1 cellular context compared by ENCODE assay signal in genomic region chr2:68031546-68032160, GRCh38.
TF ChIP-seq lines count a peak whose summit lies in the region.

No MANE protein-coding gene starts in this region.

TF ChIP-seq in HepG2, 621 proteins besides CTCF, POLR2A, EP300 and RAD21 (continued from another document and continues in another):
- TF ChIP-seq SP140L (CRISPR knock-in tag; IDR thresholded peaks at IDR 0.05; ENCODE audit: borderline replicate concordance) (no peak), KMT2B (CRISPR knock-in tag; IDR thresholded peaks at IDR 0.05) (no peak), ZNF556 (CRISPR knock-in tag; IDR thresholded peaks at IDR 0.05; ENCODE audit: borderline replicate concordance) (no peak), FOXK2 (IDR thresholded peaks at IDR 0.05) (no peak), NFKB2 (CRISPR knock-in tag; IDR thresholded peaks at IDR 0.05; ENCODE audit: borderline replicate concordance) (no peak), ARID3A (IDR thresholded peaks at IDR 0.05; ENCODE audit: low read depth, low read length) (peak; percentile 92), SMC3 (IDR thresholded peaks at IDR 0.05; ENCODE audit: low read length) (peak; percentile 87), KLF13 (CRISPR knock-in tag; IDR thresholded peaks at IDR 0.05) (no peak), FOXA3 (CRISPR knock-in tag; IDR thresholded peaks at IDR 0.05) (peak; percentile 80), FOXA1 (IDR thresholded peaks at IDR 0.05) (no peak), FOXA1 (CRISPR knock-in tag; IDR thresholded peaks at IDR 0.05) (peak; percentile 82), ZNF510 (CRISPR knock-in tag; IDR thresholded peaks at IDR 0.05; ENCODE audit: low read depth) (no peak), CC2D1A (CRISPR knock-in tag; IDR thresholded peaks at IDR 0.05) (no peak), ZNF7 (CRISPR knock-in tag; IDR thresholded peaks at IDR 0.05) (no peak), ETV6 (CRISPR knock-in tag; conservative IDR thresholded peaks at IDR 0.05) (no peak), SAFB2 (CRISPR knock-in tag; IDR thresholded peaks at IDR 0.05; ENCODE audit: borderline replicate concordance, low read depth) (no peak), SP2 (CRISPR knock-in tag; IDR thresholded peaks at IDR 0.05) (no peak), STAT5B (CRISPR knock-in tag; IDR thresholded peaks at IDR 0.05) (no peak), MTF1 (CRISPR knock-in tag; IDR thresholded peaks at IDR 0.05) (no peak), ZNF432 (CRISPR knock-in tag; IDR thresholded peaks at IDR 0.05; ENCODE audit: borderline replicate concordance) (no peak), ARNT2 (CRISPR knock-in tag; IDR thresholded peaks at IDR 0.05; ENCODE audit: low read depth) (no peak), CERS6 (CRISPR knock-in tag; IDR thresholded peaks at IDR 0.05) (no peak), ZNF577 (CRISPR knock-in tag; IDR thresholded peaks at IDR 0.05; ENCODE audit: borderline replicate concordance, low read depth) (no peak), ZNF792 (CRISPR knock-in tag; IDR thresholded peaks at IDR 0.05) (no peak), ZNF407 (CRISPR knock-in tag; IDR thresholded peaks at IDR 0.05; ENCODE audit: not compliant biosample characterization) (no peak), PAWR (CRISPR knock-in tag; IDR thresholded peaks at IDR 0.05; ENCODE audit: borderline replicate concordance) (no peak), HDAC1 (CRISPR knock-in tag; IDR thresholded peaks at IDR 0.05) (no peak), IRX3 (CRISPR knock-in tag; IDR thresholded peaks at IDR 0.05; ENCODE audit: borderline replicate concordance, low read depth) (no peak), ZNF776 (CRISPR knock-in tag; IDR thresholded peaks at IDR 0.05) (no peak), GZF1 (CRISPR knock-in tag; IDR thresholded peaks at IDR 0.05) (no peak), ZMYM2 (CRISPR knock-in tag; IDR thresholded peaks at IDR 0.05) (no peak), DR1 (CRISPR knock-in tag; IDR thresholded peaks at IDR 0.05) (no peak), ISL2 (CRISPR knock-in tag; IDR thresholded peaks at IDR 0.05) (0 out of 2 replicates have a peak, but pooled peaks have one; percentile 25), AHDC1 (CRISPR knock-in tag; IDR thresholded peaks at IDR 0.05; ENCODE audit: borderline replicate concordance) (no peak), FOSL1 (CRISPR knock-in tag; IDR thresholded peaks at IDR 0.05; ENCODE audit: borderline replicate concordance) (no peak), ZNF75D (CRISPR knock-in tag; IDR thresholded peaks at IDR 0.05; ENCODE audit: borderline replicate concordance) (no peak), ZFP1 (CRISPR knock-in tag; IDR thresholded peaks at IDR 0.05) (no peak)
- TF ChIP-seq, protein P1, sequence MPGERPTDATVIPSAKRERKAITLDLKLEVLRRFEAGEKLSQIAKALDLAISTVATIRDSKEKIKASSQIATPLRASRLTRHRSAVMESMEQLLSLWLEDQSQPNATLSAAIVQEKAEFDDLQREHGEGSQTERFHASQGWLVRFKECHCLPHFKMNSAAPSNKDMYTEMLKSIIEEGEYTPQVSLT (CRISPR knock-in tag; IDR thresholded peaks at IDR 0.05; ENCODE audit: borderline replicate concordance, low read depth): no peak
- TF ChIP-seq, protein P2, sequence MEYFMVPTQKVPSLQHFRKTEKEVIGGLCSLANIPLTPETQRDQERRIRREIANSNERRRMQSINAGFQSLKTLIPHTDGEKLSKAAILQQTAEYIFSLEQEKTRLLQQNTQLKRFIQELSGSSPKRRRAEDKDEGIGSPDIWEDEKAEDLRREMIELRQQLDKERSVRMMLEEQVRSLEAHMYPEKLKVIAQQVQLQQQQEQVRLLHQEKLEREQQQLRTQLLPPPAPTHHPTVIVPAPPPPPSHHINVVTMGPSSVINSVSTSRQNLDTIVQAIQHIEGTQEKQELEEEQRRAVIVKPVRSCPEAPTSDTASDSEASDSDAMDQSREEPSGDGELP (IDR thresholded peaks at IDR 0.05; ENCODE audit: borderline replicate concordance, low read depth): no peak
- TF ChIP-seq, protein P3, sequence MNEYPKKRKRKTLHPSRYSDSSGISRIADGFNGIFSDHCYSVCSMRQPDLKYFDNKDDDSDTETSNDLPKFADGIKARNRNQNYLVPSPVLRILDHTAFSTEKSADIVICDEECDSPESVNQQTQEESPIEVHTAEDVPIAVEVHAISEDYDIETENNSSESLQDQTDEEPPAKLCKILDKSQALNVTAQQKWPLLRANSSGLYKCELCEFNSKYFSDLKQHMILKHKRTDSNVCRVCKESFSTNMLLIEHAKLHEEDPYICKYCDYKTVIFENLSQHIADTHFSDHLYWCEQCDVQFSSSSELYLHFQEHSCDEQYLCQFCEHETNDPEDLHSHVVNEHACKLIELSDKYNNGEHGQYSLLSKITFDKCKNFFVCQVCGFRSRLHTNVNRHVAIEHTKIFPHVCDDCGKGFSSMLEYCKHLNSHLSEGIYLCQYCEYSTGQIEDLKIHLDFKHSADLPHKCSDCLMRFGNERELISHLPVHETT (CRISPR knock-in tag; conservative IDR thresholded peaks at IDR 0.05): no peak
- TF ChIP-seq, protein P4, sequence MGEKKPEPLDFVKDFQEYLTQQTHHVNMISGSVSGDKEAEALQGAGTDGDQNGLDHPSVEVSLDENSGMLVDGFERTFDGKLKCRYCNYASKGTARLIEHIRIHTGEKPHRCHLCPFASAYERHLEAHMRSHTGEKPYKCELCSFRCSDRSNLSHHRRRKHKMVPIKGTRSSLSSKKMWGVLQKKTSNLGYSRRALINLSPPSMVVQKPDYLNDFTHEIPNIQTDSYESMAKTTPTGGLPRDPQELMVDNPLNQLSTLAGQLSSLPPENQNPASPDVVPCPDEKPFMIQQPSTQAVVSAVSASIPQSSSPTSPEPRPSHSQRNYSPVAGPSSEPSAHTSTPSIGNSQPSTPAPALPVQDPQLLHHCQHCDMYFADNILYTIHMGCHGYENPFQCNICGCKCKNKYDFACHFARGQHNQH (CRISPR knock-in tag; IDR thresholded peaks at IDR 0.05): no peak
- TF ChIP-seq, protein P5, sequence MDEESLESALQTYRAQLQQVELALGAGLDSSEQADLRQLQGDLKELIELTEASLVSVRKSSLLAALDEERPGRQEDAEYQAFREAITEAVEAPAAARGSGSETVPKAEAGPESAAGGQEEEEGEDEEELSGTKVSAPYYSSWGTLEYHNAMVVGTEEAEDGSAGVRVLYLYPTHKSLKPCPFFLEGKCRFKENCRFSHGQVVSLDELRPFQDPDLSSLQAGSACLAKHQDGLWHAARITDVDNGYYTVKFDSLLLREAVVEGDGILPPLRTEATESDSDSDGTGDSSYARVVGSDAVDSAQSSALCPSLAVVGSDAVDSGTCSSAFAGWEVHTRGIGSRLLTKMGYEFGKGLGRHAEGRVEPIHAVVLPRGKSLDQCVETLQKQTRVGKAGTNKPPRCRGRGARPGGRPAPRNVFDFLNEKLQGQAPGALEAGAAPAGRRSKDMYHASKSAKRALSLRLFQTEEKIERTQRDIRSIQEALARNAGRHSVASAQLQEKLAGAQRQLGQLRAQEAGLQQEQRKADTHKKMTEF (CRISPR knock-in tag; IDR thresholded peaks at IDR 0.05): peak; percentile 44; the same call in 1 of the 2 replicates
